ENCODE assay signal across 13 cellular contexts in the genomic region with DNA sequence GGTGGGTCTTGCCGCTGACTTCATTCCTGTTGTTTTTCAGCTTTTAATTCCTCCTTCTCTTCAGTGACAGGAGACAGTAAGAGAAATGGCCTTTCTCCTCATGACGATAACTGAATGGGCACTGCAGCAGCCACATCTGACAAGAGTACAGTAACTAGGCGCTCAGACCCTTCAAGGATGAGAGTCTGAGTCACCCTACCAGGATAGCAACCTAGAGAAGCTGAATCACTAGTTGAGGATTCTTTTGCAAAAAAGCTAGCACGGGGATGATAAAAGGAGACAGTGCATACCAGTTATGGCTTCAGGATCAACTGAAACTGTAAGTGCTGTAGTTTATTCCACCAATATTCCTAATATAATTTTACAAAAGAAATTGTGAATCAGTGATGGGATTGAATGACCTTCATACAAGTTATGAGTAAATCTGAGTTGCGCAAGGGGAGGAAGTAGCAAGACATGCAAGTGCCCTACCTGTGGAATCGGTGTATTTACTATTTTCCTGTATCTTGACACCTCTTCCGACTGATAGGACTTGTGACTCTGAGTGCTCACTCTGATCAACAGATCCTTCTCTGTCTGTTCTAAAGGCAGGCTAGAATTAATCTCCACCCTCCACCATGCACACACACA.
DNase-seq lines count a peak whose midpoint lies in the region; ATAC-seq and TF ChIP-seq lines count a peak whose summit lies in the region.
"Had no signal": no experiment of that assay in that cellular context is flagged by ENCODE, and none has a peak within 500 bp of the region (broad histone marks: within the 10 kb centered on the region; RNA-seq: fewer than 3 reads in every experiment).

No MANE protein-coding gene starts in this region.

- no peak overlapping the region for H3K4me3 ChIP-seq in mammary epithelial cell (replicated peaks in 1 of 3; ENCODE audit: insufficient read depth in 1 of 3, low read depth in 2 of 3, low read length in 3 of 3)
- H3K4me3 ChIP-seq: HAP-1 had no signal

- CTCF ChIA-PET in mammary epithelial cell (lab: Charles Lee; ENCODE audit: low non-redundant PET): no interaction called here

- no peaks in the 10 kb centered on the region for H3K27me3 ChIP-seq in mammary epithelial cell (ENCODE audit: insufficient read depth, low read length)

- dilution Hi-C loops in mammary epithelial cell (cut with HindIII; ENCODE audit: low sequenced_read_pairs): no loop called here

- BruUV-seq in mammary epithelial cell (replicated peaks; lab: Mats Ljungman, UMichigan): no TSS peak

- no peaks in the 10 kb centered on the region for H4K20me1 ChIP-seq in mammary epithelial cell (ENCODE audit: insufficient read depth, low read length)

- TF ChIP-seq CTCF in mammary epithelial cell (conservative IDR thresholded peaks at IDR 0.05 in 1 of 2, IDR thresholded peaks at IDR 0.05 in 1 of 2; ENCODE audit: extremely low read depth in 1 of 2, insufficient read depth in 1 of 2, low read depth in 1 of 2, low read length in 2 of 2): no peak

- H3K4me2 ChIP-seq in mammary epithelial cell (ENCODE audit: insufficient read depth, low read depth, low read length): no peak overlapping the region

- no peaks in the 10 kb centered on the region for H3K4me1 ChIP-seq in mammary epithelial cell (ENCODE audit: insufficient read depth, low read length)

- DNase-seq in EH (ENCODE audit: low read depth): peak; percentile 10
- peak; percentile 29 for DNase-seq in HCEC 1CT
- DNase-seq in LHCN-M2 (ENCODE audit: low read depth): peak; percentile 12
- peak; percentile 3 for DNase-seq in mammary epithelial cell
- DNase-seq in HuH-7 (ENCODE audit: low spot score): no peak
- DNase-seq in erythroblast (lab: John Stamatoyannopoulos, UW): no peak
- no peak for DNase-seq in NCI-H146 (lab: John Stamatoyannopoulos, UW)
- DNase-seq: C1 segment of cervical spinal cord; CD4-positive, alpha-beta T cell; DND-41 had no signal

- in situ Hi-C loops in mammary epithelial cell (cut with MboI; ENCODE audit: low sequenced_read_pairs in 2 of 2): no loop called here

- H3K79me2 ChIP-seq in mammary epithelial cell (ENCODE audit: insufficient read depth, low read length): no peaks in the 10 kb centered on the region

- H3K36me3 ChIP-seq in mammary epithelial cell (ENCODE audit: insufficient read depth, low read length): no peaks in the 10 kb centered on the region
- H3K36me3 ChIP-seq: HAP-1 had no signal

- H3K9ac ChIP-seq in mammary epithelial cell (ENCODE audit: insufficient read depth, low read length): no peak overlapping the region

- H3K9me3 ChIP-seq in mammary epithelial cell (replicated peaks; ENCODE audit: insufficient read depth, low read length): no peaks in the 10 kb centered on the region
- H3K9me3 ChIP-seq: HAP-1 had no signal

- 87% methylated on average over 6 of the region's 7 CpGs for WGBS in mammary epithelial cell (ENCODE audit: low coverage, missing lambda C conversion rate)

- H3K27ac ChIP-seq in mammary epithelial cell (ENCODE audit: insufficient read depth, low read depth, low read length): no peak overlapping the region
- H3K27ac ChIP-seq: HL-60 had no signal

- no peak for TF ChIP-seq POLR2A in erythroblast (IDR thresholded peaks at IDR 0.05; ENCODE audit: low read length)

- H2AFZ ChIP-seq in mammary epithelial cell (ENCODE audit: low read depth, low read length): no peak overlapping the region

- ATAC-seq in GM18511 (IDR thresholded peaks at IDR 0.05; ENCODE audit: unreplicated experiment): no peak

- intact Hi-C loops in mammary epithelial cell (cut with micrococcal nuclease): no loop called here

Comparison
In these comparisons a context has a peak if more than half of its experiments do, and no peak if none do; other contexts are left out.
1. DNase-seq: peak in EH (single experiment), HCEC 1CT (single experiment), LHCN-M2 (single experiment) and mammary epithelial cell (single experiment); none in HuH-7 (single experiment), erythroblast (0 of 2) and NCI-H146 (single experiment).